ENCODE assay signal across 31 cellular contexts in genomic region chr6:62392289-62392688, GRCh38.
"Had no signal": no experiment of that assay in that cellular context is flagged by ENCODE, and none has a peak within 500 bp of the region (broad histone marks: within the 10 kb centered on the region; RNA-seq: fewer than 3 reads in every experiment).

No MANE protein-coding gene starts in this region.

- H3K4me3 ChIP-seq: left lung, lower lobe of right lung, pancreas, prostate gland, skin epidermis, stomach, testis, thyroid gland, transverse colon, upper lobe of left lung, vagina had no signal

- ATAC-seq: left colon; left lung; lower lobe of right lung; natural killer cell; pancreas; right cardiac atrium; sciatic nerve; stimulated activated naive B cell treated with anti-CD40 and anti-IgM and Interleukin-4, amounts not matched to agents 10 μg/mL and 1 μg/mL and 100 μg/mL, for 72 hours; stimulated activated naive CD8-positive, alpha-beta T cell treated with anti-CD3 and anti-CD28 coated beads, Interleukin-15, Interleukin-2, amounts not matched to agents 100 U/mL and 50 U/mL, for 24 hours had no signal

- H3K27ac Mint-ChIP-seq: mesothelial cell of epicardium; natural killer cell; nephron progenitor cell; stimulated activated naive B cell treated with anti-CD40 and anti-IgM and Interleukin-4, amounts not matched to agents 10 μg/mL and 1 μg/mL and 100 μg/mL, for 72 hours had no signal

- H3K9me3 Mint-ChIP-seq: nephron progenitor cell had no signal

- H3K9me3 ChIP-seq: lower lobe of right lung, pancreas, prostate gland, stomach, testis, thyroid gland, transverse colon, upper lobe of left lung, vagina had no signal

- H3K27me3 Mint-ChIP-seq: naive B cell; stimulated activated naive B cell treated with anti-CD40 and anti-IgM and Interleukin-4, amounts not matched to agents 10 μg/mL and 1 μg/mL and 100 μg/mL, for 72 hours had no signal

- H3K36me3 Mint-ChIP-seq: mesothelial cell of epicardium, naive B cell had no signal

- DNase-seq: hippocampal formation; kidney glomerular epithelial cell; left colon; left lung; lower lobe of right lung; mammary epithelial cell; mesenchymal stem cell; naive B cell; natural killer cell; nephron progenitor cell; nucleus accumbens; pancreas; posterior cingulate gyrus; retina; right cardiac atrium; stimulated activated CD4-positive, alpha-beta T cell treated with anti-CD3 and anti-CD28 coated beads, Interleukin-12 subunit alpha, Interleukin-12 subunit beta, amount 100 ng/mL, for 4 hours; stimulated activated CD4-positive, alpha-beta T cell treated with anti-CD3 and anti-CD28 coated beads, Interleukin-15, amount 100 ng/mL, for 24 hours; stimulated activated CD4-positive, alpha-beta T cell treated with anti-CD3 and anti-CD28 coated beads, Interleukin-2, amount 100 ng/mL, for 24 hours; stimulated activated CD4-positive, alpha-beta T cell treated with anti-CD3 and anti-CD28 coated beads, Interleukin-4, amount 100 ng/mL, for 1 hour; stimulated activated naive B cell treated with anti-CD40 and anti-IgM and Interleukin-4, amounts not matched to agents 10 μg/mL and 1 μg/mL and 100 μg/mL, for 72 hours; stimulated activated naive CD8-positive, alpha-beta T cell treated with anti-CD3 and anti-CD28 coated beads, Interleukin-15, Interleukin-2, amounts not matched to agents 100 U/mL and 50 U/mL, for 24 hours; stomach; testis; thyroid gland; transverse colon; upper lobe of left lung had no signal

- H3K36me3 ChIP-seq: left lung, lower lobe of right lung, pancreas, prostate gland, stomach, thyroid gland, transverse colon, upper lobe of left lung, vagina had no signal

- H3K4me3 Mint-ChIP-seq: mesothelial cell of epicardium; naive B cell; natural killer cell; nephron progenitor cell; stimulated activated naive B cell treated with anti-CD40 and anti-IgM and Interleukin-4, amounts not matched to agents 10 μg/mL and 1 μg/mL and 100 μg/mL, for 72 hours had no signal

- H3K27me3 ChIP-seq: left lung, pancreas, stomach, testis, thyroid gland, transverse colon, upper lobe of left lung, vagina had no signal

- H3K4me1 Mint-ChIP-seq: mesothelial cell of epicardium, natural killer cell, nephron progenitor cell had no signal

- H3K27ac ChIP-seq: left lung, lower lobe of right lung, pancreas, prostate gland, skin epidermis, stomach, testis, thyroid gland, transverse colon, upper lobe of left lung, vagina had no signal

- H3K4me1 ChIP-seq: left lung, lower lobe of right lung, pancreas, prostate gland, stomach, testis, thyroid gland, transverse colon, upper lobe of left lung, vagina had no signal
